In genomic region chr19:13699786-13700185, GRCh38 we compare ENCODE assay signal across 20 cellular contexts.
"Had no signal": no experiment of that assay in that cellular context is flagged by ENCODE, and none has a peak within 500 bp of the region (broad histone marks: within the 10 kb centered on the region; RNA-seq: fewer than 3 reads in every experiment).

No MANE protein-coding gene starts in this region.

- H3K4me3 ChIP-seq: dorsolateral prefrontal cortex, gastrocnemius medialis, heart right ventricle, ovary, right atrium auricular region, sigmoid colon, skin epidermis, stomach, thyroid gland had no signal

- H3K27me3 ChIP-seq: ovary, thyroid gland had no signal

- H3K9me3 ChIP-seq: gastrocnemius medialis, thyroid gland had no signal

- H3K36me3 ChIP-seq: gastrocnemius medialis, heart right ventricle, ovary, right atrium auricular region, sigmoid colon, stomach, thyroid gland had no signal

- ATAC-seq: esophagus mucosa, gastrocnemius medialis, left lobe of liver, natural killer cell had no signal

- H3K4me1 ChIP-seq: gastrocnemius medialis, right atrium auricular region, sigmoid colon, stomach, thyroid gland had no signal

- DNase-seq: cortex of kidney; dorsolateral prefrontal cortex; effector CD8-positive, alpha-beta T cell; gastrocnemius medialis; heart right ventricle; hypothalamus; kidney glomerular epithelial cell; mammary epithelial cell; natural killer cell; nucleus accumbens; ovary; sigmoid colon; stimulated activated CD4-positive, alpha-beta T cell treated with anti-CD3 and anti-CD28 coated beads, Interleukin-12 subunit alpha, Interleukin-12 subunit beta, amount 100 ng/mL, for 4 hours; stimulated activated naive CD4-positive, alpha-beta T cell; stomach; thyroid gland had no signal

- H3K27ac ChIP-seq: gastrocnemius medialis, heart right ventricle, ovary, right atrium auricular region, sigmoid colon, skin epidermis, stomach, thyroid gland had no signal
